18 cellular contexts compared by ENCODE assay signal in the genomic region with DNA sequence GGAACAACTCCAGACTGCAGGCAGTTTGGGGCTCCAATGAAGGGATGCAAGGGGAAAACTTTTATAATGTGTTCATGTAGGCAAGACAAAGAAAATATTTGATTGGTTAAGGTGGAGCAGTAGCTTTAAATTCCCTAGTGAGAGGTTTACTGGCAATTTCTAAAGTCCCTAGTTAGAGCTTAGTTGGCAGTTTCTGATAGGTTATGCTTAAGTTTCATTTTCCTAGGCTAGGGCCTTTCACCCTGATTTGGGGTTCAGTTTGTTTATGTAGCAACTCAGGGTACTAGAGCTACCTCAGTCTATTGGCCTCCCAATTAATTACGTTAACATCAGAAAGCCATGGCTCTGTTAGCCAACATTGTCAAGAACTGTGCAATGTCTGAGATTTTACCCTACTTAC.
"Had no signal": no experiment of that assay in that cellular context is flagged by ENCODE, and none has a peak within 500 bp of the region (broad histone marks: within the 10 kb centered on the region; RNA-seq: fewer than 3 reads in every experiment).

No MANE protein-coding gene starts in this region.

- H3K9me3 ChIP-seq: esophagus muscularis mucosa, thoracic aorta, upper lobe of right lung had no signal

- H3K4me1 Mint-ChIP-seq: brain; central memory CD8-positive, alpha-beta T cell; neural progenitor cell had no signal

- ATAC-seq: upper lobe of right lung had no signal

- H3K4me3 Mint-ChIP-seq: activated naive CD8-positive, alpha-beta T cell; brain; central memory CD8-positive, alpha-beta T cell; neural progenitor cell had no signal

- H3K9me3 Mint-ChIP-seq: central memory CD8-positive, alpha-beta T cell had no signal

- H3K4me2 ChIP-seq: neural progenitor cell had no signal

- H3K36me3 ChIP-seq: neural progenitor cell had no signal

- H3K27ac Mint-ChIP-seq: activated naive CD8-positive, alpha-beta T cell; brain; neural progenitor cell had no signal

- H3K27me3 ChIP-seq: neural progenitor cell had no signal

- DNase-seq: activated CD4-positive, CD25-positive, alpha-beta regulatory T cell treated with anti-CD3 and anti-CD28 coated beads, Interleukin-2, amount 50 U/mL, for 72 hours; activated effector memory CD4-positive, alpha-beta T cell treated with anti-CD3 and anti-CD28 coated beads, Interleukin-2, amount 50 U/mL, for 16 hours; activated T-cell treated with anti-CD3 and anti-CD28 coated beads, Interleukin-2, amount 50 U/mL, for 1 hour; islet precursor cell; midbrain; stimulated activated CD4-positive, alpha-beta T cell treated with anti-CD3 and anti-CD28 coated beads, Interleukin-12 subunit alpha, Interleukin-12 subunit beta, amount 100 ng/mL, for 4 hours; stimulated activated CD4-positive, alpha-beta T cell treated with anti-CD3 and anti-CD28 coated beads, Interleukin-2, amount 100 ng/mL, for 24 hours; T1000; upper lobe of right lung had no signal

- H3K27me3 Mint-ChIP-seq: brain had no signal

- H3K4me1 ChIP-seq: neural progenitor cell, parathyroid adenoma had no signal

- H3K27ac ChIP-seq: coronary artery, esophagus muscularis mucosa, neural progenitor cell, parathyroid adenoma, thoracic aorta, upper lobe of right lung had no signal

- H3K4me3 ChIP-seq: coronary artery, esophagus muscularis mucosa, lung, neural progenitor cell, thoracic aorta, upper lobe of right lung had no signal

- H3K9ac ChIP-seq: neural progenitor cell, parathyroid adenoma had no signal

- H2AFZ ChIP-seq: neural progenitor cell, parathyroid adenoma had no signal

- H3K79me2 ChIP-seq: parathyroid adenoma had no signal
